In genomic region chr16:86565644-86566511, GRCh38 we compare ENCODE assay signal across 10 cellular contexts. TPM values are rescaled to one million over a fixed set of nuclear protein-coding genes. Genes with fewer than 3 reads are reported as not detected.
DNase-seq lines count a peak whose midpoint lies in the region; ATAC-seq and TF ChIP-seq lines count a peak whose summit lies in the region.
"Had no signal": no experiment of that assay in that cellular context is flagged by ENCODE, and none has a peak within 500 bp of the region (broad histone marks: within the 10 kb centered on the region; RNA-seq: fewer than 3 reads in every experiment).

No MANE protein-coding gene starts in this region.

- H3K9me3 Mint-ChIP-seq in activated CD8-positive, alpha-beta T cell treated with anti-CD3 and anti-CD28 coated beads for 36 hours = no peaks in the 10 kb centered on the region

- H4K5ac ChIP-seq in mesendoderm (ENCODE audit: low read length) = no peak overlapping the region

- dilution Hi-C loops in mammary epithelial cell (cut with HindIII; ENCODE audit: low sequenced_read_pairs) = no loop called here

- peaks cover 9 to 95% (median 75%) of the 10 kb centered on the region in 7 donors for H3K27me3 ChIP-seq in heart right ventricle
- no peaks in the 10 kb centered on the region for H3K27me3 ChIP-seq in mammary epithelial cell (ENCODE audit: insufficient read depth, low read length)
- H3K27me3 ChIP-seq in mesendoderm (ENCODE audit: insufficient read depth, low read length, poor library complexity) = peaks cover 55% of the 10 kb centered on the region
- H3K27me3 ChIP-seq in lower lobe of right lung (ENCODE audit: low read depth) = peaks cover 70% of the 10 kb centered on the region

- peaks cover 11% of the 10 kb centered on the region for H3K4me1 Mint-ChIP-seq in activated CD8-positive, alpha-beta T cell treated with anti-CD3 and anti-CD28 coated beads for 36 hours (ENCODE audit: low read depth)

- CTCF ChIA-PET in mammary epithelial cell (lab: Charles Lee; ENCODE audit: low non-redundant PET) = no interaction called here
- CTCF ChIA-PET in activated CD8-positive, alpha-beta T cell treated with anti-CD3 and anti-CD28 coated beads for 36 hours (lab: Charles Lee) = interaction anchor here (1.1 kb wide), 1 partner anchor 16 kb away, joined by 3 read pairs; no protein-coding TSS in a partner anchor

- DNase-seq in heart right ventricle = no peak
- DNase-seq in Right ventricle myocardium inferior (ENCODE audit: missing footprints) = no peak
- DNase-seq in mammary epithelial cell = no peak
- peak; percentile 34 for DNase-seq in mesendoderm
- no peak for DNase-seq in activated CD8-positive, alpha-beta T cell treated with anti-CD3 and anti-CD28 coated beads for 36 hours
- DNase-seq in lower lobe of right lung = no peak

- H3K4me2 ChIP-seq in mammary epithelial cell (ENCODE audit: insufficient read depth, low read depth, low read length) (peak overlapping the region; percentile 24), mesendoderm (ENCODE audit: low read length) (peak overlapping the region; percentile 50)

- POLR2A ChIA-PET in activated CD8-positive, alpha-beta T cell treated with anti-CD3 and anti-CD28 coated beads for 36 hours (lab: Charles Lee) = no interaction called here

- H2AK5ac ChIP-seq in mesendoderm (ENCODE audit: low read length) = no peak overlapping the region

- peak overlapping the region in 9 of 10 donors; percentile 19 to 66 (median 60) for H3K4me3 ChIP-seq in heart right ventricle
- peak overlapping the region in 2 of 3 experiments; percentile 25 to 59 for H3K4me3 ChIP-seq in mammary epithelial cell (replicated peaks in 1 of 3; ENCODE audit: insufficient read depth in 1 of 3, low read depth in 2 of 3, low read length in 3 of 3)
- no peak overlapping the region for H3K4me3 ChIP-seq in mesendoderm (ENCODE audit: low read length)
- H3K4me3 ChIP-seq in lower lobe of right lung = no peak overlapping the region

- H2BK5ac ChIP-seq in mesendoderm (ENCODE audit: low read length) = no peak overlapping the region

- in situ Hi-C loops in mammary epithelial cell (cut with MboI; ENCODE audit: low sequenced_read_pairs in 2 of 2) = loop anchor here (5.0 to 25.0 kb wide), 6 partner anchors 451 to 821 kb away; partner anchors contain the start of genes FBXO31 (in 1 of the 2) and MAP1LC3B (in 1 of the 2)

- H2AFZ ChIP-seq in mammary epithelial cell (ENCODE audit: low read depth, low read length) = peak overlapping the region; percentile 67

- peak overlapping the region in 6 of 10 donors; percentile 10 to 90 (median 42) for H3K27ac ChIP-seq in heart right ventricle
- H3K27ac ChIP-seq in mammary epithelial cell (ENCODE audit: insufficient read depth, low read depth, low read length) = no peak overlapping the region
- no peak overlapping the region for H3K27ac ChIP-seq in mesendoderm (ENCODE audit: low read depth, low read length)
- no peak overlapping the region for H3K27ac ChIP-seq in lower lobe of right lung
- H3K27ac ChIP-seq: C4-2B, VCaP had no signal

- H3K56ac ChIP-seq in mesendoderm (ENCODE audit: low read length) = peak overlapping the region; percentile 42

- H4K8ac ChIP-seq in mesendoderm (ENCODE audit: low read depth, low read length) = no peak overlapping the region

- H2BK120ac ChIP-seq in mesendoderm (ENCODE audit: low read depth, low read length) = no peak overlapping the region

- H3K4me1 ChIP-seq in heart right ventricle = peaks cover 0 to 26% (median 11%) of the 10 kb centered on the region in 9 donors
- peaks cover 11% of the 10 kb centered on the region for H3K4me1 ChIP-seq in mammary epithelial cell (ENCODE audit: insufficient read depth, low read length)
- H3K4me1 ChIP-seq in mesendoderm (ENCODE audit: control insufficient read depth, low read depth, low read length) = peaks cover 7% of the 10 kb centered on the region
- peaks cover 9% of the 10 kb centered on the region for H3K4me1 ChIP-seq in lower lobe of right lung

- no peak overlapping the region for H3K27ac Mint-ChIP-seq in activated CD8-positive, alpha-beta T cell treated with anti-CD3 and anti-CD28 coated beads for 36 hours

- H3K79me2 ChIP-seq in mammary epithelial cell (ENCODE audit: insufficient read depth, low read length) (peaks cover 30% of the 10 kb centered on the region), mesendoderm (ENCODE audit: control insufficient read depth, insufficient read depth, low read length) (no peaks in the 10 kb centered on the region)

- H3K36me3 Mint-ChIP-seq in activated CD8-positive, alpha-beta T cell treated with anti-CD3 and anti-CD28 coated beads for 36 hours (ENCODE audit: low read depth) = no peaks in the 10 kb centered on the region

- H3K79me1 ChIP-seq in mesendoderm (ENCODE audit: low read length) = no peaks in the 10 kb centered on the region

- no peak for TF ChIP-seq CTCF in heart right ventricle (IDR thresholded peaks at IDR 0.05)
- no peak for TF ChIP-seq CTCF in mammary epithelial cell (conservative IDR thresholded peaks at IDR 0.05 in 1 of 2, IDR thresholded peaks at IDR 0.05 in 1 of 2; ENCODE audit: extremely low read depth in 1 of 2, insufficient read depth in 1 of 2, low read depth in 1 of 2, low read length in 2 of 2)
- TF ChIP-seq CTCF in activated CD8-positive, alpha-beta T cell treated with anti-CD3 and anti-CD28 coated beads for 36 hours (IDR thresholded peaks at IDR 0.05) = no peak
- TF ChIP-seq CTCF in lower lobe of right lung (IDR thresholded peaks at IDR 0.05) = no peak

- H3K9me3 ChIP-seq in heart right ventricle = no peaks in the 10 kb centered on the region
- no peaks in the 10 kb centered on the region for H3K9me3 ChIP-seq in mammary epithelial cell (replicated peaks; ENCODE audit: insufficient read depth, low read length)
- H3K9me3 ChIP-seq in lower lobe of right lung = no peaks in the 10 kb centered on the region

- H3K9ac ChIP-seq in mammary epithelial cell (ENCODE audit: insufficient read depth, low read length) = no peak overlapping the region
- peak overlapping the region; percentile 28 for H3K9ac ChIP-seq in mesendoderm (ENCODE audit: low read length)

- peak overlapping the region; percentile 80 for H3K23ac ChIP-seq in mesendoderm (ENCODE audit: low read length)

- ATAC-seq in heart right ventricle = no peak
- ATAC-seq in Right ventricle myocardium inferior = no peak
- ATAC-seq in activated CD8-positive, alpha-beta T cell treated with anti-CD3 and anti-CD28 coated beads for 36 hours = no peak
- no peak for ATAC-seq in HG03139 (IDR thresholded peaks at IDR 0.05; ENCODE audit: unreplicated experiment)
- ATAC-seq in lower lobe of right lung = no peak
- no peak for ATAC-seq in HG03097 (IDR thresholded peaks at IDR 0.05; ENCODE audit: low FRiP score, unreplicated experiment)

- H3K27me3 Mint-ChIP-seq in activated CD8-positive, alpha-beta T cell treated with anti-CD3 and anti-CD28 coated beads for 36 hours = peaks cover 60% of the 10 kb centered on the region

- H3K36me3 ChIP-seq in heart right ventricle (no peaks in the 10 kb centered on the region), mammary epithelial cell (ENCODE audit: insufficient read depth, low read length) (no peaks in the 10 kb centered on the region), mesendoderm (ENCODE audit: control insufficient read depth, insufficient read depth, low read length) (no peaks in the 10 kb centered on the region), lower lobe of right lung (no peaks in the 10 kb centered on the region)

- no peak overlapping the region for H3K4me3 Mint-ChIP-seq in activated CD8-positive, alpha-beta T cell treated with anti-CD3 and anti-CD28 coated beads for 36 hours

- intact Hi-C loops in heart right ventricle (cut with DNase I) = loop anchor here in 9 of 10 donors (2.0 to 10.0 kb wide), 11 partner anchors 196 to 819 kb away; partner anchors contain the start of gene FBXO31 (in 1 of the 9)
- intact Hi-C loops in Right ventricle myocardium inferior (cut with DNase I) = loop anchor here (5.0 kb wide), 1 partner anchor 196 kb away; no protein-coding TSS in a partner anchor
- intact Hi-C loops in mammary epithelial cell (cut with micrococcal nuclease) = loop anchor here (5.0 kb wide), 1 partner anchor 1061 kb away; no protein-coding TSS in a partner anchor
- intact Hi-C loops in activated CD8-positive, alpha-beta T cell treated with anti-CD3 and anti-CD28 coated beads for 36 hours (cut with micrococcal nuclease) = loop anchor here (10.0 kb wide), 1 partner anchor 199 kb away; no protein-coding TSS in a partner anchor
- intact Hi-C loops in lower lobe of right lung (cut with DNase I) = no loop called here

- no peak overlapping the region for H3K18ac ChIP-seq in mesendoderm (ENCODE audit: low read length)

- H3K4ac ChIP-seq in mesendoderm (ENCODE audit: low read depth, low read length) = no peak overlapping the region

- no TSS peak for BruUV-seq in mammary epithelial cell (replicated peaks; lab: Mats Ljungman, UMichigan)

- no peaks in the 10 kb centered on the region for H4K20me1 ChIP-seq in mammary epithelial cell (ENCODE audit: insufficient read depth, low read length)

- 11 to 16% methylated on average over 53 of the region's 53 CpGs for WGBS in heart right ventricle, 2 donors
- WGBS in mammary epithelial cell (ENCODE audit: low coverage, missing lambda C conversion rate) = 53% methylated on average over 31 of the region's 53 CpGs
- no CpG with 5 or more reads among the region's 53 CpGs for WGBS in mesendoderm (ENCODE audit: extremely low coverage, insufficient coverage, low lambda C conversion rate)

- no peak overlapping the region for H2BK15ac ChIP-seq in mesendoderm (replicated peaks; ENCODE audit: low read depth)

RNA-seq across cellular contexts. Expression of gene FOXC2, which starts 0.8 kb away (rescaled TPM):
- 1 to 10 TPM in 8 of 10 donors, under 1 TPM in 2; 0.66 to 2.2 (median 1.9) TPM for total RNA-seq in heart right ventricle
- 1 to 10 TPM; 1.2 to 1.3 TPM for polyA plus RNA-seq in heart right ventricle
- 1.4 TPM for total RNA-seq in Right ventricle myocardium inferior
- total RNA-seq in mammary epithelial cell = 10 to 100 TPM in 1 of 2 donors, 1 to 10 TPM in 1; 1.3 to 13.3 TPM
- 1.3 TPM for polyA plus RNA-seq in mammary epithelial cell
- polyA minus RNA-seq in mammary epithelial cell = 0.98 TPM
- polyA plus RNA-seq in mesendoderm (2013, experiment 1 of 2) = 1.7 TPM
- polyA plus RNA-seq in mesendoderm (2013, experiment 2 of 2) = 1.7 TPM
- not detected for total RNA-seq in activated CD8-positive, alpha-beta T cell treated with anti-CD3 and anti-CD28 coated beads for 36 hours
- total RNA-seq in lower lobe of right lung = 1.6 TPM

RNA-seq across cellular contexts. Expression of gene MTHFSD, which starts 10.8 kb away (rescaled TPM):
- 10 to 100 TPM in 8 of 10 donors, 1 to 10 TPM in 2; 8.9 to 13.1 (median 11.4) TPM for total RNA-seq in heart right ventricle
- 10 to 100 TPM in 1 of 2 donors, 1 to 10 TPM in 1; 5.1 to 11.3 TPM for polyA plus RNA-seq in heart right ventricle
- total RNA-seq in Right ventricle myocardium inferior = 10.0 TPM
- total RNA-seq in mammary epithelial cell = 10 to 100 TPM; 17.3 to 25.4 TPM
- polyA plus RNA-seq in mammary epithelial cell = 11.3 TPM
- polyA minus RNA-seq in mammary epithelial cell = 1.4 TPM
- polyA plus RNA-seq in mesendoderm (2013, experiment 1 of 2) = 5.5 TPM
- polyA plus RNA-seq in mesendoderm (2013, experiment 2 of 2) = 6.0 TPM
- 10 to 100 TPM; 19.3 to 22.3 TPM for total RNA-seq in activated CD8-positive, alpha-beta T cell treated with anti-CD3 and anti-CD28 coated beads for 36 hours
- total RNA-seq in lower lobe of right lung = 21.2 TPM

RNA-seq across cellular contexts. Expression of gene FOXL1, which starts 12.5 kb away (rescaled TPM):
- total RNA-seq in heart right ventricle (1 to 10 TPM in 3 of 10 donors, under 1 TPM in 7; 0.40 to 1.9 (median 0.84) TPM), Right ventricle myocardium inferior (0.60 TPM), mammary epithelial cell (1 to 10 TPM; 2.2 to 8.0 TPM), lower lobe of right lung (0.83 TPM)
- polyA plus RNA-seq in heart right ventricle (under 1 TPM; 0.78 to 0.95 TPM), mammary epithelial cell (1.2 TPM)
- 0.47 TPM for polyA minus RNA-seq in mammary epithelial cell
- 0.27 TPM for polyA plus RNA-seq in mesendoderm (2013, experiment 1 of 2)
- 0.35 TPM for polyA plus RNA-seq in mesendoderm (2013, experiment 2 of 2)
- total RNA-seq in activated CD8-positive, alpha-beta T cell treated with anti-CD3 and anti-CD28 coated beads for 36 hours = not detected

RNA-seq across cellular contexts. Expression of gene FOXF1, which starts 55.6 kb away (rescaled TPM):
- total RNA-seq in heart right ventricle (under 1 TPM in 8 of 10 donors, not detected in 2; 0.08 to 0.38 (median 0.22) TPM), Right ventricle myocardium inferior (0.05 TPM), mammary epithelial cell (not detected), lower lobe of right lung (31.2 TPM)
- polyA plus RNA-seq in heart right ventricle (under 1 TPM; 0.16 to 0.37 TPM), mammary epithelial cell (not detected)
- polyA minus RNA-seq in mammary epithelial cell = not detected
- polyA plus RNA-seq in mesendoderm (2013, experiment 1 of 2) = 0.07 TPM
- polyA plus RNA-seq in mesendoderm (2013, experiment 2 of 2) = 0.03 TPM
- total RNA-seq in activated CD8-positive, alpha-beta T cell treated with anti-CD3 and anti-CD28 coated beads for 36 hours = not detected

Comparison
In these comparisons a context has a peak if more than half of its experiments do, and no peak if none do; other contexts are left out.
1. H3K27ac ChIP-seq: peak in heart right ventricle (6 of 10); none in mammary epithelial cell (single experiment), mesendoderm (single experiment) and lower lobe of right lung (single experiment).
2. H3K4me3 ChIP-seq: peak in heart right ventricle (9 of 10) and mammary epithelial cell (2 of 3); none in mesendoderm (single experiment) and lower lobe of right lung (single experiment).